ENCODE assay signal across 1 cellular context in genomic region chr6:117481278-117481925, GRCh38.
A peak's percentile ranks its signal among the peaks of the same experiment; 100 is the strongest.
TF ChIP-seq lines count a peak whose summit lies in the region.

No MANE protein-coding gene starts in this region.

TF ChIP-seq in HepG2, 621 proteins besides CTCF, POLR2A, EP300 and RAD21 (continued from another document and continues in another):
- TF ChIP-seq NCOA1 (CRISPR knock-in tag; IDR thresholded peaks at IDR 0.05) (no peak), MYC (CRISPR knock-in tag; IDR thresholded peaks at IDR 0.05; ENCODE audit: borderline replicate concordance) (peak; percentile 92), NR0B2 (CRISPR knock-in tag; IDR thresholded peaks at IDR 0.05) (peak; percentile 71; the same call in 1 of the 2 replicates), SMC3 (IDR thresholded peaks at IDR 0.05; ENCODE audit: low read length) (no peak), ZSCAN5A (CRISPR knock-in tag; IDR thresholded peaks at IDR 0.05; ENCODE audit: borderline replicate concordance) (peak; percentile 77; the same call in 1 of the 2 replicates), ARNT2 (CRISPR knock-in tag; IDR thresholded peaks at IDR 0.05; ENCODE audit: low read depth) (peak; percentile 55), U2AF2 (IDR thresholded peaks at IDR 0.05; ENCODE audit: low read depth, low read length) (no peak), XRCC5 (optimal IDR thresholded peaks at IDR 0.05; ENCODE audit: low read length) (peak; percentile 74), ZEB1 (IDR thresholded peaks at IDR 0.05; ENCODE audit: insufficient replicate concordance, low read depth) (no peak), THAP11 (CRISPR knock-in tag; IDR thresholded peaks at IDR 0.05) (peak; percentile 69; the same call in 1 of the 2 replicates), KDM5B (CRISPR knock-in tag; IDR thresholded peaks at IDR 0.05; ENCODE audit: borderline replicate concordance) (peak; percentile 80; the same call in 1 of the 2 replicates), ZNF263 (CRISPR knock-in tag; IDR thresholded peaks at IDR 0.05) (peak; percentile 66; the same call in 1 of the 2 replicates), SAP130 (CRISPR knock-in tag; IDR thresholded peaks at IDR 0.05; ENCODE audit: low read depth) (peak; percentile 80), ZNF672 (CRISPR knock-in tag; IDR thresholded peaks at IDR 0.05) (no peak), ARNT (IDR thresholded peaks at IDR 0.05) (no peak), ZNF710 (CRISPR knock-in tag; IDR thresholded peaks at IDR 0.05; ENCODE audit: borderline replicate concordance) (peak; percentile 98), TCF12 (IDR thresholded peaks at IDR 0.05) (no peak), TCF12 (CRISPR knock-in tag; IDR thresholded peaks at IDR 0.05) (0 out of 2 replicates have a peak, but pooled peaks have one; percentile 30), ERF (CRISPR knock-in tag; IDR thresholded peaks at IDR 0.05) (peak; percentile 67), HNF4A (CRISPR knock-in tag; IDR thresholded peaks at IDR 0.05) (peak; percentile 92), KLF11 (CRISPR knock-in tag; IDR thresholded peaks at IDR 0.05) (peak; percentile 92), SOX6 (IDR thresholded peaks at IDR 0.05) (no peak), SOX6 (CRISPR knock-in tag; IDR thresholded peaks at IDR 0.05) (peak; percentile 80), HNRNPUL1 (IDR thresholded peaks at IDR 0.05; ENCODE audit: low read depth, low read length) (no peak), ZSCAN21 (CRISPR knock-in tag; IDR thresholded peaks at IDR 0.05; ENCODE audit: borderline replicate concordance) (no peak), ATF1 (CRISPR knock-in tag; IDR thresholded peaks at IDR 0.05) (no peak), CC2D1A (CRISPR knock-in tag; IDR thresholded peaks at IDR 0.05) (no peak), ZNF343 (CRISPR knock-in tag; IDR thresholded peaks at IDR 0.05) (no peak), ZNF776 (CRISPR knock-in tag; IDR thresholded peaks at IDR 0.05) (no peak), TFDP1 (CRISPR knock-in tag; IDR thresholded peaks at IDR 0.05; ENCODE audit: borderline replicate concordance) (peak; percentile 96), YEATS2 (CRISPR knock-in tag; IDR thresholded peaks at IDR 0.05; ENCODE audit: borderline replicate concordance) (peak; percentile 55), KAT7 (CRISPR knock-in tag; IDR thresholded peaks at IDR 0.05; ENCODE audit: borderline replicate concordance) (peak; percentile 89), EHMT2 (IDR thresholded peaks at IDR 0.05; ENCODE audit: borderline replicate concordance, low read depth, low read length) (no peak), PHF21A (CRISPR knock-in tag; IDR thresholded peaks at IDR 0.05) (peak; percentile 49; the same call in 1 of the 2 replicates), KDM5A (IDR thresholded peaks at IDR 0.05; ENCODE audit: borderline replicate concordance, low read length) (0 out of 2 replicates have a peak, but pooled peaks have one; percentile 14), ZNF160 (CRISPR knock-in tag; IDR thresholded peaks at IDR 0.05) (peak; percentile 29; the same call in 1 of the 2 replicates), ZNF33B (CRISPR knock-in tag; IDR thresholded peaks at IDR 0.05) (peak; percentile 64; the same call in 1 of the 2 replicates), ZNF235 (CRISPR knock-in tag; IDR thresholded peaks at IDR 0.05; ENCODE audit: borderline replicate concordance) (peak; percentile 0; the same call in 1 of the 2 replicates)
- TF ChIP-seq, protein P1, sequence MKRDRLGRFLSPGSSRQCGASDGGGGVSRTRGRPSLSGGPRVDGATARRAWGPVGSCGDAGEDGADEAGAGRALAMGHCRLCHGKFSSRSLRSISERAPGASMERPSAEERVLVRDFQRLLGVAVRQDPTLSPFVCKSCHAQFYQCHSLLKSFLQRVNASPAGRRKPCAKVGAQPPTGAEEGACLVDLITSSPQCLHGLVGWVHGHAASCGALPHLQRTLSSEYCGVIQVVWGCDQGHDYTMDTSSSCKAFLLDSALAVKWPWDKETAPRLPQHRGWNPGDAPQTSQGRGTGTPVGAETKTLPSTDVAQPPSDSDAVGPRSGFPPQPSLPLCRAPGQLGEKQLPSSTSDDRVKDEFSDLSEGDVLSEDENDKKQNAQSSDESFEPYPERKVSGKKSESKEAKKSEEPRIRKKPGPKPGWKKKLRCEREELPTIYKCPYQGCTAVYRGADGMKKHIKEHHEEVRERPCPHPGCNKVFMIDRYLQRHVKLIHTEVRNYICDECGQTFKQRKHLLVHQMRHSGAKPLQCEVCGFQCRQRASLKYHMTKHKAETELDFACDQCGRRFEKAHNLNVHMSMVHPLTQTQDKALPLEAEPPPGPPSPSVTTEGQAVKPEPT (CRISPR knock-in tag; IDR thresholded peaks at IDR 0.05; ENCODE audit: low read depth): no peak
- TF ChIP-seq, protein P2, sequence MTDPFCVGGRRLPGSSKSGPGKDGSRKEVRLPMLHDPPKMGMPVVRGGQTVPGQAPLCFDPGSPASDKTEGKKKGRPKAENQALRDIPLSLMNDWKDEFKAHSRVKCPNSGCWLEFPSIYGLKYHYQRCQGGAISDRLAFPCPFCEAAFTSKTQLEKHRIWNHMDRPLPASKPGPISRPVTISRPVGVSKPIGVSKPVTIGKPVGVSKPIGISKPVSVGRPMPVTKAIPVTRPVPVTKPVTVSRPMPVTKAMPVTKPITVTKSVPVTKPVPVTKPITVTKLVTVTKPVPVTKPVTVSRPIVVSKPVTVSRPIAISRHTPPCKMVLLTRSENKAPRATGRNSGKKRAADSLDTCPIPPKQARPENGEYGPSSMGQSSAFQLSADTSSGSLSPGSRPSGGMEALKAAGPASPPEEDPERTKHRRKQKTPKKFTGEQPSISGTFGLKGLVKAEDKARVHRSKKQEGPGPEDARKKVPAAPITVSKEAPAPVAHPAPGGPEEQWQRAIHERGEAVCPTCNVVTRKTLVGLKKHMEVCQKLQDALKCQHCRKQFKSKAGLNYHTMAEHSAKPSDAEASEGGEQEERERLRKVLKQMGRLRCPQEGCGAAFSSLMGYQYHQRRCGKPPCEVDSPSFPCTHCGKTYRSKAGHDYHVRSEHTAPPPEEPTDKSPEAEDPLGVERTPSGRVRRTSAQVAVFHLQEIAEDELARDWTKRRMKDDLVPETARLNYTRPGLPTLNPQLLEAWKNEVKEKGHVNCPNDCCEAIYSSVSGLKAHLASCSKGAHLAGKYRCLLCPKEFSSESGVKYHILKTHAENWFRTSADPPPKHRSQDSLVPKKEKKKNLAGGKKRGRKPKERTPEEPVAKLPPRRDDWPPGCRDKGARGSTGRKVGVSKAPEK (CRISPR knock-in tag; IDR thresholded peaks at IDR 0.05; ENCODE audit: borderline replicate concordance): 0 out of 2 replicates have a peak, but pooled peaks have one; percentile 66
- TF ChIP-seq, protein P3, sequence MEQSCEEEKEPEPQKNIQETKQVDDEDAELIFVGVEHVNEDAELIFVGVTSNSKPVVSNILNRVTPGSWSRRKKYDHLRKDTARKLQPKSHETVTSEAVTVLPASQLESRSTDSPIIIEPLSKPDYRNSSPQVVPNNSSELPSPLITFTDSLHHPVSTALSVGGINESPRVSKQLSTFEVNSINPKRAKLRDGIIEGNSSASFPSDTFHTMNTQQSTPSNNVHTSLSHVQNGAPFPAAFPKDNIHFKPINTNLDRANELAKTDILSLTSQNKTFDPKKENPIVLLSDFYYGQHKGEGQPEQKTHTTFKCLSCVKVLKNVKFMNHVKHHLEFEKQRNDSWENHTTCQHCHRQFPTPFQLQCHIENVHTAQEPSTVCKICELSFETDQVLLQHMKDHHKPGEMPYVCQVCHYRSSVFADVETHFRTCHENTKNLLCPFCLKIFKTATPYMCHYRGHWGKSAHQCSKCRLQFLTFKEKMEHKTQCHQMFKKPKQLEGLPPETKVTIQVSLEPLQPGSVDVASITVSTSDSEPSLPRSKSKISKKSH (CRISPR knock-in tag; IDR thresholded peaks at IDR 0.05; ENCODE audit: borderline replicate concordance): peak; percentile 81; the same call in 1 of the 2 replicates
- TF ChIP-seq, protein P4, sequence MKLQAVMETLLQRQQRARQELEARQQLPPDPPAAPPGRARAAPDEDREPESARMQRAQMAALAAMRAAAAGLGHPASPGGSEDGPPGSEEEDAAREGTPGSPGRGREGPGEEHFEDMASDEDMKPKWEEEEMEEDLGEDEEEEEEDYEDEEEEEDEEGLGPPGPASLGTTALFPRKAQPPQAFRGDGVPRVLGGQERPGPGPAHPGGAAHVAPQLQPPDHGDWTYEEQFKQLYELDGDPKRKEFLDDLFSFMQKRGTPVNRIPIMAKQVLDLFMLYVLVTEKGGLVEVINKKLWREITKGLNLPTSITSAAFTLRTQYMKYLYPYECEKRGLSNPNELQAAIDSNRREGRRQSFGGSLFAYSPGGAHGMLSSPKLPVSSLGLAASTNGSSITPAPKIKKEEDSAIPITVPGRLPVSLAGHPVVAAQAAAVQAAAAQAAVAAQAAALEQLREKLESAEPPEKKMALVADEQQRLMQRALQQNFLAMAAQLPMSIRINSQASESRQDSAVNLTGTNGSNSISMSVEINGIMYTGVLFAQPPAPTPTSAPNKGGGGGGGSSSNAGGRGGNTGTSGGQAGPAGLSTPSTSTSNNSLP (IDR thresholded peaks at IDR 0.05; ENCODE audit: low read depth, low read length): no peak
- TF ChIP-seq, protein P5, sequence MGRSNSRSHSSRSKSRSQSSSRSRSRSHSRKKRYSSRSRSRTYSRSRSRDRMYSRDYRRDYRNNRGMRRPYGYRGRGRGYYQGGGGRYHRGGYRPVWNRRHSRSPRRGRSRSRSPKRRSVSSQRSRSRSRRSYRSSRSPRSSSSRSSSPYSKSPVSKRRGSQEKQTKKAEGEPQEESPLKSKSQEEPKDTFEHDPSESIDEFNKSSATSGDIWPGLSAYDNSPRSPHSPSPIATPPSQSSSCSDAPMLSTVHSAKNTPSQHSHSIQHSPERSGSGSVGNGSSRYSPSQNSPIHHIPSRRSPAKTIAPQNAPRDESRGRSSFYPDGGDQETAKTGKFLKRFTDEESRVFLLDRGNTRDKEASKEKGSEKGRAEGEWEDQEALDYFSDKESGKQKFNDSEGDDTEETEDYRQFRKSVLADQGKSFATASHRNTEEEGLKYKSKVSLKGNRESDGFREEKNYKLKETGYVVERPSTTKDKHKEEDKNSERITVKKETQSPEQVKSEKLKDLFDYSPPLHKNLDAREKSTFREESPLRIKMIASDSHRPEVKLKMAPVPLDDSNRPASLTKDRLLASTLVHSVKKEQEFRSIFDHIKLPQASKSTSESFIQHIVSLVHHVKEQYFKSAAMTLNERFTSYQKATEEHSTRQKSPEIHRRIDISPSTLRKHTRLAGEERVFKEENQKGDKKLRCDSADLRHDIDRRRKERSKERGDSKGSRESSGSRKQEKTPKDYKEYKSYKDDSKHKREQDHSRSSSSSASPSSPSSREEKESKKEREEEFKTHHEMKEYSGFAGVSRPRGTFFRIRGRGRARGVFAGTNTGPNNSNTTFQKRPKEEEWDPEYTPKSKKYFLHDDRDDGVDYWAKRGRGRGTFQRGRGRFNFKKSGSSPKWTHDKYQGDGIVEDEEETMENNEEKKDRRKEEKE (IDR thresholded peaks at IDR 0.05): no peak
- TF ChIP-seq, protein P6, sequence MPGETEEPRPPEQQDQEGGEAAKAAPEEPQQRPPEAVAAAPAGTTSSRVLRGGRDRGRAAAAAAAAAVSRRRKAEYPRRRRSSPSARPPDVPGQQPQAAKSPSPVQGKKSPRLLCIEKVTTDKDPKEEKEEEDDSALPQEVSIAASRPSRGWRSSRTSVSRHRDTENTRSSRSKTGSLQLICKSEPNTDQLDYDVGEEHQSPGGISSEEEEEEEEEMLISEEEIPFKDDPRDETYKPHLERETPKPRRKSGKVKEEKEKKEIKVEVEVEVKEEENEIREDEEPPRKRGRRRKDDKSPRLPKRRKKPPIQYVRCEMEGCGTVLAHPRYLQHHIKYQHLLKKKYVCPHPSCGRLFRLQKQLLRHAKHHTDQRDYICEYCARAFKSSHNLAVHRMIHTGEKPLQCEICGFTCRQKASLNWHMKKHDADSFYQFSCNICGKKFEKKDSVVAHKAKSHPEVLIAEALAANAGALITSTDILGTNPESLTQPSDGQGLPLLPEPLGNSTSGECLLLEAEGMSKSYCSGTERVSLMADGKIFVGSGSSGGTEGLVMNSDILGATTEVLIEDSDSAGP (CRISPR knock-in tag; IDR thresholded peaks at IDR 0.05; ENCODE audit: borderline replicate concordance): peak; percentile 2; the same call in 1 of the 2 replicates
